16 cellular contexts compared by ENCODE assay signal in genomic region chr6:52489881-52490280, GRCh38.
"Had no signal": no experiment of that assay in that cellular context is flagged by ENCODE, and none has a peak within 500 bp of the region (broad histone marks: within the 10 kb centered on the region; RNA-seq: fewer than 3 reads in every experiment).

No MANE protein-coding gene starts in this region.

- H3K4me1 Mint-ChIP-seq: activated naive CD4-positive, alpha-beta T cell treated with anti-CD3 and anti-CD28 coated beads, Interleukin-2, amount 10 ng/mL, durations not matched to agents 7 days and 5 days had no signal

- DNase-seq: activated CD4-positive, CD25-positive, alpha-beta regulatory T cell; activated naive CD4-positive, alpha-beta T cell treated with anti-CD3 and anti-CD28 coated beads, Interleukin-2, amount 10 ng/mL, durations not matched to agents 7 days and 5 days; adrenal gland; caudate nucleus; erythroblast; glutamatergic neuron; naive thymus-derived CD4-positive, alpha-beta T cell; spleen; stimulated activated CD4-positive, alpha-beta T cell treated with anti-CD3 and anti-CD28 coated beads, Interleukin-2, amount 100 ng/mL, for 24 hours; stimulated activated naive CD4-positive, alpha-beta T cell treated with Interleukin-2 at 50 U/mL for 16 hours; T-helper 9 cell had no signal

- H3K36me3 ChIP-seq: adrenal gland had no signal

- H3K36me3 Mint-ChIP-seq: activated naive CD4-positive, alpha-beta T cell treated with anti-CD3 and anti-CD28 coated beads, Interleukin-2, amount 10 ng/mL, durations not matched to agents 7 days and 5 days had no signal

- H3K27me3 ChIP-seq: adrenal gland, spleen had no signal

- H3K4me3 ChIP-seq: adrenal gland, lung, spleen had no signal

- H3K27me3 Mint-ChIP-seq: activated naive CD4-positive, alpha-beta T cell treated with anti-CD3 and anti-CD28 coated beads, Interleukin-2, amount 10 ng/mL, durations not matched to agents 7 days and 5 days; progenitor cell of endocrine pancreas; type B pancreatic cell had no signal

- H3K9me3 Mint-ChIP-seq: activated naive CD4-positive, alpha-beta T cell treated with anti-CD3 and anti-CD28 coated beads, Interleukin-2, amount 10 ng/mL, durations not matched to agents 7 days and 5 days; activated T-helper 2 cell treated with anti-CD3 and anti-CD28 coated beads, Interferon-gamma antibody, Interleukin-2, Interleukin-4, amounts not matched to agents 10 μg/mL and 5 μg/mL and 100 μg/mL, durations not matched to agents 14 hours and 24 hours and 36 hours; type B pancreatic cell had no signal

- H3K4me1 ChIP-seq: adrenal gland had no signal

- H3K27ac Mint-ChIP-seq: activated naive CD4-positive, alpha-beta T cell treated with anti-CD3 and anti-CD28 coated beads, Interleukin-2, amount 10 ng/mL, durations not matched to agents 7 days and 5 days; activated T-helper 2 cell treated with anti-CD3 and anti-CD28 coated beads, Interferon-gamma antibody, Interleukin-2, Interleukin-4, amounts not matched to agents 10 μg/mL and 5 μg/mL and 100 μg/mL, durations not matched to agents 14 hours and 24 hours and 36 hours; naive thymus-derived CD4-positive, alpha-beta T cell; type B pancreatic cell had no signal

- ATAC-seq: naive thymus-derived CD4-positive, alpha-beta T cell; sciatic nerve had no signal

- H3K27ac ChIP-seq: adrenal gland had no signal

- H3K9me3 ChIP-seq: adrenal gland had no signal

- H3K4me3 Mint-ChIP-seq: activated naive CD4-positive, alpha-beta T cell treated with anti-CD3 and anti-CD28 coated beads, Interleukin-2, amount 10 ng/mL, durations not matched to agents 7 days and 5 days; naive thymus-derived CD4-positive, alpha-beta T cell; type B pancreatic cell had no signal
